In the genomic region with DNA sequence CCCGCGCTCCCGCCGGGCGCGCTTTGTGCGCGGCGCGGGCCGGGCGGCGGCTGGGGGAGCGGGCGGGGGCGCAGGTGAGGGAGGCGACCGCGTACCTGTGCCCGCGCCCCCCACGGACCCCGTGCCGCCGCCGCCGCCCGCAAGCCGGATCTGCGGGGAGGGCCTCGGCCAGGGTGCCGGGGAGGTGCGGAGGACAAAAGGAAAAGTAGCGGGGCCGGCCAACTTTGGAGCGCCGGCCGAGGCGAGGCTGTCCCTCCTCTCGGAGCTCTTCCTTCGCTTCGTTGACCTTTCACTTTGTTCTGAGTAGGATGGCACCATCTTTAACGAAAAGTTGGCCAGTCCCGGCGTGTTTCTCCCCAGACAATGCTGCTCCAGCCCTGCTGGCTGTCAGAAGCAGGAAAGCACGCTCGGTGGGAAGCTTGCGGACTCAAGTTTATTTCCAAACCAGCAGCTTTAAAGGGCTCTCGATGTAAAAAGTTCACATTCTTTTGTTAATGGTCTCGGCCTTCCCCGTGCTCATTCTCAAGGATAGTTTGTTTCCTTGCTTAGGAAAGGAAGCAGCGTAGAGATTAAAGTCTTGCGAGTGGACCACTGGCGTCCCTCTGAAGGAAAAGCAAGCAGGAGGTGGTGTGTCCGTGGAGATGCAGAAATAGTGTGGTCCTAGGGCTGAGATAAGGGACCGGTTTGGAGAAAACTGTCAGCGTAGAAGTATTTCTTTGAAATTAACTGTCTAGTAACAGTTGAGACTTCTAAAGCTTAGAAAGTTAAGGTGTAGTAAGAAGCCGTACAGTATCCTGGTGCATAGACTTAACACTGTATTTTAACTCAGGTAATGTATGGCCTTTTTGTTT, we compare ENCODE assay signal across 8 cellular contexts. TPM values are rescaled to one million over a fixed set of nuclear protein-coding genes. Genes with fewer than 3 reads are reported as not detected.
DNase-seq lines count a peak whose midpoint lies in the region; ATAC-seq, FAIRE-seq and TF ChIP-seq lines count a peak whose summit lies in the region.

No MANE protein-coding gene starts in this region.

- no peaks in the 10 kb centered on the region for H3K27me3 ChIP-seq in CD4-positive, alpha-beta T cell (ENCODE audit: control insufficient read depth, insufficient read depth, low read length)
- H3K27me3 ChIP-seq in H1 (replicated peaks in 1 of 4; ENCODE audit: control insufficient read depth in 3 of 4, extremely low read depth in 1 of 4, insufficient read depth in 3 of 4, low read length in 3 of 4) = no peaks in the 10 kb centered on the region
- no peaks in the 10 kb centered on the region for H3K27me3 ChIP-seq in vagina

- WGBS in H1 (ENCODE audit: extremely low coverage in 1 of 2, insufficient coverage in 1 of 2, insufficient read length in 1 of 2, insufficient replicate concordance in 2 of 2, low coverage in 1 of 2, low lambda C conversion rate in 2 of 2, missing lambda C conversion rate in 1 of 2), 2 experiments = 7% methylated on average over 27 of the region's 58 CpGs; no CpG with 5 or more reads in 1 of the 2 experiments

- H3K4me1 Mint-ChIP-seq in CD4-positive, alpha-beta T cell (ENCODE audit: low read depth) = peaks cover 46% of the 10 kb centered on the region

- peak overlapping the region; percentile 82 for H3K56ac ChIP-seq in H1 (replicated peaks; ENCODE audit: insufficient read length, low read depth, low read length)

- H3K4ac ChIP-seq in H1 (replicated peaks; ENCODE audit: insufficient read length, low read depth, low read length) = peak overlapping the region; percentile 24

- FAIRE-seq in H1 (lab: Jason Lieb, UNC) = no peak

- no peak overlapping the region for H2BK120ac ChIP-seq in H1 (replicated peaks; ENCODE audit: low read depth, low read length)

- H4K8ac ChIP-seq in H1 (ENCODE audit: extremely low read depth, insufficient read depth, low read length) = peak overlapping the region; percentile 86; the same call in 1 of the 2 replicates

- H3K4me3 Mint-ChIP-seq in CD4-positive, alpha-beta T cell = peak overlapping the region; percentile 95

- peaks cover 5 to 17% (median 11%) of the 10 kb centered on the region in 4 experiments; a peak in 6 of 8 replicates for H3K36me3 ChIP-seq in H1 (ENCODE audit: control insufficient read depth in 2 of 4, insufficient read depth in 4 of 4, low read length in 3 of 4)
- peaks cover 5% of the 10 kb centered on the region for H3K36me3 ChIP-seq in mucosa of descending colon (ENCODE audit: low read depth)
- H3K36me3 ChIP-seq in vagina = peaks cover 0 to 15% of the 10 kb centered on the region in 2 donors

- no peak overlapping the region for H3K23ac ChIP-seq in H1 (ENCODE audit: insufficient read length)

- no peak overlapping the region for H2AFZ ChIP-seq in H1 (ENCODE audit: low read length)

- H3K27ac Mint-ChIP-seq in CD4-positive, alpha-beta T cell = peak overlapping the region; percentile 93

- intact Hi-C loops in CD4-positive, alpha-beta T cell (cut with DNase I, micrococcal nuclease) = loop anchor here (2.0 to 10.0 kb wide), 2 partner anchors 15 to 1655 kb away; partner anchors contain the start of genes ARRDC1 (in 1 of the 2) and UBAC1 (in 1 of the 2)
- intact Hi-C loops in mucosa of descending colon (cut with DNase I, micrococcal nuclease) = no loop called here
- intact Hi-C loops in vagina (cut with DNase I) = loop anchor here (1.0 kb wide), 1 partner anchor 29 kb away; the partner anchor contains the start of gene ZMYND19

- TF ChIP-seq EP300 in H1 (IDR thresholded peaks at IDR 0.05; ENCODE audit: borderline replicate concordance in 1 of 2, low read depth in 2 of 2, low read length in 2 of 2) = no peak

- H3K18ac ChIP-seq in H1 (ENCODE audit: extremely low read depth, low read length) = peak overlapping the region; percentile 3; the same call in 1 of the 2 replicates

- peaks cover 4% of the 10 kb centered on the region; the same call in 1 of the 2 replicates for H3K23me2 ChIP-seq in H1 (ENCODE audit: low read depth, low read length)

- TF ChIP-seq CTCF in CD4-positive, alpha-beta T cell (IDR thresholded peaks at IDR 0.05) = no peak
- TF ChIP-seq CTCF in VCaP (conservative IDR thresholded peaks at IDR 0.05) (no peak), H1 (IDR thresholded peaks at IDR 0.05; ENCODE audit: control extremely low read depth in 1 of 3, insufficient read depth in 1 of 3, low read depth in 1 of 3, low read length in 3 of 3) (no peak), mucosa of descending colon (IDR thresholded peaks at IDR 0.05) (no peak), vagina (IDR thresholded peaks at IDR 0.05) (no peak)

- no peak overlapping the region for H2BK5ac ChIP-seq in H1 (ENCODE audit: low read depth, low read length)

- peak overlapping the region; percentile 89 to 97 for H3K4me2 ChIP-seq in H1 (ENCODE audit: insufficient read depth in 1 of 2, low read depth in 2 of 2, low read length in 2 of 2)

- peak overlapping the region; percentile 83 to 99 (median 92) for H3K4me3 ChIP-seq in H1 (ENCODE audit: extremely low read depth in 1 of 4, insufficient read depth in 2 of 4, low read depth in 3 of 4, low read length in 4 of 4)
- peak overlapping the region; percentile 50 for H3K4me3 ChIP-seq in mucosa of descending colon
- peak overlapping the region; percentile 77 to 92 for H3K4me3 ChIP-seq in vagina

- H3K9me3 Mint-ChIP-seq in CD4-positive, alpha-beta T cell = no peaks in the 10 kb centered on the region

- peak in 3 of 10 experiments; percentile 18 to 21 (median 20) for DNase-seq in CD4-positive, alpha-beta T cell
- no peak for DNase-seq in H1 (ENCODE audit: low read depth in 1 of 2, low spot score in 2 of 2)
- peak; percentile 47 to 72 (median 69) for DNase-seq in mucosa of descending colon
- no peak for DNase-seq in vagina (ENCODE audit: extremely low spot score in 2 of 2)

- H2BK12ac ChIP-seq in H1 (ENCODE audit: low read depth, low read length) = 0 out of 2 replicates have a peak overlapping the region, but pooled peaks have one; percentile 71

- H3K36me3 Mint-ChIP-seq in CD4-positive, alpha-beta T cell (ENCODE audit: low read depth) = peaks cover 25% of the 10 kb centered on the region

- peak overlapping the region; percentile 49 for H3K27ac ChIP-seq in CD4-positive, alpha-beta T cell (ENCODE audit: low read depth, low read length)
- H3K27ac ChIP-seq in VCaP (peak overlapping the region; percentile 98), H1 (ENCODE audit: low read depth, low read length) (peak overlapping the region; percentile 73; the same call in 1 of the 2 replicates), vagina (peak overlapping the region; percentile 76)

- H2BK15ac ChIP-seq in H1 (ENCODE audit: low read length) = no peak overlapping the region

- H3K4me1 ChIP-seq in H1 (replicated peaks in 1 of 4; ENCODE audit: control insufficient read depth in 3 of 4, insufficient read depth in 4 of 4, low read length in 3 of 4) (peaks cover 0 to 9% (median 5%) of the 10 kb centered on the region in 4 experiments; a peak in 5 of 7 replicates), mucosa of descending colon (ENCODE audit: low read depth) (peaks cover 22% of the 10 kb centered on the region), vagina (peaks cover 61% of the 10 kb centered on the region)

- TF ChIP-seq RAD21 in H1 (IDR thresholded peaks at IDR 0.05 in 1 of 2, conservative IDR thresholded peaks at IDR 0.05 in 1 of 2; ENCODE audit: low read depth in 2 of 2, low read length in 2 of 2) = no peak; a peak in 1 of 4 replicates

- H3K79me1 ChIP-seq in H1 (ENCODE audit: low read depth, low read length) = peaks cover 13% of the 10 kb centered on the region

- H3K79me2 ChIP-seq in H1 (ENCODE audit: control insufficient read depth in 1 of 2, insufficient read depth in 2 of 2, low read length in 2 of 2) = peaks cover 42 to 68% of the 10 kb centered on the region in 2 experiments

- TF ChIP-seq POLR2A in H1 (IDR thresholded peaks at IDR 0.05; ENCODE audit: control extremely low read depth in 1 of 2, low read depth in 2 of 2, low read length in 2 of 2) (0 out of 3 replicates have a peak, but pooled peaks of 1 of the 2 experiments have one; percentile 34), vagina (IDR thresholded peaks at IDR 0.05) (no peak)

- CTCF ChIA-PET in CD4-positive, alpha-beta T cell (lab: Charles Lee) = interaction anchor here (0.6 to 1.8 kb wide), 4 partner anchors 9 to 40 kb away, joined by 3 to 5 read pairs (median 4); partner anchors contain the start of gene DPH7
- CTCF ChIA-PET in H1 (lab: Charles Lee; ENCODE audit: partially characterized antibody) = interaction anchor here (0.6 to 2.8 kb wide), 8 partner anchors 11 to 76 kb away, joined by 4 to 15 read pairs (median 4); no protein-coding TSS in a partner anchor

- H3K9me3 ChIP-seq in CD4-positive, alpha-beta T cell (ENCODE audit: control insufficient read depth, low read length) = no peaks in the 10 kb centered on the region
- H3K9me3 ChIP-seq in H1 (ENCODE audit: insufficient read depth in 2 of 2, low read depth in 1 of 2, low read length in 1 of 2) (no peaks in the 10 kb centered on the region), mucosa of descending colon (no peaks in the 10 kb centered on the region), vagina (no peaks in the 10 kb centered on the region)

- no peak overlapping the region for H3K14ac ChIP-seq in H1 (ENCODE audit: insufficient read length)

- H4K20me1 ChIP-seq in H1 (replicated peaks in 1 of 2; ENCODE audit: control insufficient read depth in 1 of 2, insufficient read depth in 2 of 2, low read length in 2 of 2) = peaks cover 4 to 25% of the 10 kb centered on the region in 2 experiments

- H2AK5ac ChIP-seq in H1 (ENCODE audit: low read depth, low read length) = 0 out of 2 replicates have a peak overlapping the region, but pooled peaks have one; percentile 32

- H4K5ac ChIP-seq in H1 (ENCODE audit: insufficient read length, low read depth, low read length) = peak overlapping the region; percentile 62

- peak overlapping the region; percentile 75 for H4K91ac ChIP-seq in H1 (replicated peaks; ENCODE audit: insufficient read length, low read length)

- no peak overlapping the region for H2BK20ac ChIP-seq in H1 (ENCODE audit: low read length)

- no peaks in the 10 kb centered on the region for H3K27me3 Mint-ChIP-seq in CD4-positive, alpha-beta T cell

- H3K9ac ChIP-seq in H1 (replicated peaks in 1 of 4; ENCODE audit: extremely low read depth in 1 of 4, low read depth in 3 of 4, low read length in 3 of 4) = peak overlapping the region; percentile 81 to 92 (median 88)

- peak; percentile 15 for ATAC-seq in CD4-positive, alpha-beta T cell (ENCODE audit: poor library complexity)
- ATAC-seq in GM19023 (IDR thresholded peaks at IDR 0.05; ENCODE audit: unreplicated experiment) = peak; percentile 22
- peak; percentile 39 for ATAC-seq in HG03354 (IDR thresholded peaks at IDR 0.05; ENCODE audit: poor library complexity, severe bottlenecking, unreplicated experiment)
- peak; percentile 22 for ATAC-seq in mucosa of descending colon
- no peak for ATAC-seq in HG02588 (IDR thresholded peaks at IDR 0.05; ENCODE audit: unreplicated experiment)

- POLR2A ChIA-PET in CD4-positive, alpha-beta T cell (lab: Charles Lee) = interaction anchor here (0.9 to 2.5 kb wide), 8 partner anchors 9 to 68 kb away, joined by 3 to 21 read pairs (median 4); partner anchors contain the start of genes ARRDC1 and MRPL41
- POLR2A ChIA-PET in H1 (lab: Charles Lee; ENCODE audit: partially characterized antibody) = interaction anchor here (0.6 to 3.5 kb wide), 23 partner anchors 8 to 170 kb away, joined by 3 to 25 read pairs (median 5); partner anchors contain the start of genes ARRDC1, DPH7, PNPLA7 and ZMYND19

RNA-seq across cellular contexts. Expression of gene EHMT1, which starts 0.7 kb away (rescaled TPM):
- 10 to 100 TPM; 80.6 to 87.8 TPM for total RNA-seq in CD4-positive, alpha-beta T cell
- total RNA-seq in H1 (2021; fragmentation: NEBNext Ultra II Directional; extraction: Animal tissue kit (Norgen Biotek cat#: 25700)) = 163 and 171 TPM in 2 replicates
- polyA plus RNA-seq in H1 (2011; rRNA removed) = 95.7 and 143 TPM in 2 replicates
- 96.0 TPM for polyA plus RNA-seq in H1 (2011; cell fraction: cytosol; rRNA removed)
- 204 TPM for polyA plus RNA-seq in H1 (2011; cell fraction: nucleus; rRNA removed)
- 66.4 to 99.9 TPM (median 90.6 TPM) in 4 replicates for polyA plus RNA-seq in H1 (2012, experiment 1 of 2)
- 56.9 TPM for polyA plus RNA-seq in H1 (2012, experiment 2 of 2)
- 68.1 TPM for polyA plus RNA-seq in H1 (2013, experiment 1 of 2)
- polyA plus RNA-seq in H1 (2013, experiment 2 of 2) = 62.4 TPM
- 101 and 107 TPM in 2 replicates for polyA minus RNA-seq in H1 (2011; rRNA and poly(A)+ RNA removed)
- polyA minus RNA-seq in H1 (2011; cell fraction: cytosol; rRNA and poly(A)+ RNA removed) = 93.4 TPM
- polyA minus RNA-seq in H1 (2011; cell fraction: nucleus; rRNA and poly(A)+ RNA removed) = 95.4 TPM
- total RNA-seq in mucosa of descending colon = 10 to 100 TPM; 78.4 to 90.8 (median 83.3) TPM
- total RNA-seq in vagina = 65.8 TPM

RNA-seq across cellular contexts. Expression of gene ARRDC1, which starts 14.0 kb away (rescaled TPM):
- 10 to 100 TPM; 45.5 to 50.7 TPM for total RNA-seq in CD4-positive, alpha-beta T cell
- 22.0 and 22.2 TPM in 2 replicates for total RNA-seq in H1 (2021; fragmentation: NEBNext Ultra II Directional; extraction: Animal tissue kit (Norgen Biotek cat#: 25700))
- 58.4 and 94.0 TPM in 2 replicates for polyA plus RNA-seq in H1 (2011; rRNA removed)
- polyA plus RNA-seq in H1 (2011; cell fraction: cytosol; rRNA removed) = 60.3 TPM
- polyA plus RNA-seq in H1 (2011; cell fraction: nucleus; rRNA removed) = 273 TPM
- polyA plus RNA-seq in H1 (2012, experiment 1 of 2) = 16.4 to 31.5 TPM (median 28.7 TPM) in 4 replicates
- polyA plus RNA-seq in H1 (2012, experiment 2 of 2) = 25.8 TPM
- 31.8 TPM for polyA plus RNA-seq in H1 (2013, experiment 1 of 2)
- 28.5 TPM for polyA plus RNA-seq in H1 (2013, experiment 2 of 2)
- polyA minus RNA-seq in H1 (2011; rRNA and poly(A)+ RNA removed) = 21.5 and 31.7 TPM in 2 replicates
- 22.1 TPM for polyA minus RNA-seq in H1 (2011; cell fraction: cytosol; rRNA and poly(A)+ RNA removed)
- polyA minus RNA-seq in H1 (2011; cell fraction: nucleus; rRNA and poly(A)+ RNA removed) = 53.6 TPM
- 100 to 1,000 TPM in 1 of 3 donors, 10 to 100 TPM in 2; 58.1 to 111 (median 100.0) TPM for total RNA-seq in mucosa of descending colon
- 114 TPM for total RNA-seq in vagina

RNA-seq across cellular contexts. Expression of gene ZMYND19, which starts 29.2 kb away (rescaled TPM):
- 10 to 100 TPM in 1 of 2 experiments, 1 to 10 TPM in 1; 8.6 to 11.3 TPM for total RNA-seq in CD4-positive, alpha-beta T cell
- 58.5 and 58.7 TPM in 2 replicates for total RNA-seq in H1 (2021; fragmentation: NEBNext Ultra II Directional; extraction: Animal tissue kit (Norgen Biotek cat#: 25700))
- 42.4 and 54.0 TPM in 2 replicates for polyA plus RNA-seq in H1 (2011; rRNA removed)
- 52.3 TPM for polyA plus RNA-seq in H1 (2011; cell fraction: cytosol; rRNA removed)
- polyA plus RNA-seq in H1 (2011; cell fraction: nucleus; rRNA removed) = 115 TPM
- polyA plus RNA-seq in H1 (2012, experiment 1 of 2) = 39.3 to 52.7 TPM (median 47.8 TPM) in 4 replicates
- polyA plus RNA-seq in H1 (2012, experiment 2 of 2) = 48.7 TPM
- polyA plus RNA-seq in H1 (2013, experiment 1 of 2) = 33.0 TPM
- 34.1 TPM for polyA plus RNA-seq in H1 (2013, experiment 2 of 2)
- polyA minus RNA-seq in H1 (2011; rRNA and poly(A)+ RNA removed) = 21.5 and 21.8 TPM in 2 replicates
- 23.3 TPM for polyA minus RNA-seq in H1 (2011; cell fraction: cytosol; rRNA and poly(A)+ RNA removed)
- 31.8 TPM for polyA minus RNA-seq in H1 (2011; cell fraction: nucleus; rRNA and poly(A)+ RNA removed)
- total RNA-seq in mucosa of descending colon (10 to 100 TPM; 14.2 to 18.5 (median 18.4) TPM), vagina (10.3 TPM)

RNA-seq across cellular contexts. Expression of gene DPH7, which starts 40.7 kb away (rescaled TPM):
- total RNA-seq in CD4-positive, alpha-beta T cell = 10 to 100 TPM; 36.4 to 36.8 TPM
- total RNA-seq in H1 (2021; fragmentation: NEBNext Ultra II Directional; extraction: Animal tissue kit (Norgen Biotek cat#: 25700)) = 44.6 and 45.7 TPM in 2 replicates
- polyA plus RNA-seq in H1 (2011; rRNA removed) = 45.5 and 50.5 TPM in 2 replicates
- polyA plus RNA-seq in H1 (2011; cell fraction: cytosol; rRNA removed) = 57.0 TPM
- 130 TPM for polyA plus RNA-seq in H1 (2011; cell fraction: nucleus; rRNA removed)
- polyA plus RNA-seq in H1 (2012, experiment 1 of 2) = 36.7 to 45.7 TPM (median 45.2 TPM) in 4 replicates
- polyA plus RNA-seq in H1 (2012, experiment 2 of 2) = 42.0 TPM
- 37.2 TPM for polyA plus RNA-seq in H1 (2013, experiment 1 of 2)
- polyA plus RNA-seq in H1 (2013, experiment 2 of 2) = 32.9 TPM
- 33.4 and 36.2 TPM in 2 replicates for polyA minus RNA-seq in H1 (2011; rRNA and poly(A)+ RNA removed)
- 20.0 TPM for polyA minus RNA-seq in H1 (2011; cell fraction: cytosol; rRNA and poly(A)+ RNA removed)
- polyA minus RNA-seq in H1 (2011; cell fraction: nucleus; rRNA and poly(A)+ RNA removed) = 42.4 TPM
- total RNA-seq in mucosa of descending colon = 10 to 100 TPM; 24.5 to 33.5 (median 29.3) TPM
- total RNA-seq in vagina = 32.9 TPM

Comparison
In these comparisons a context has a peak if more than half of its experiments do, and no peak if none do; other contexts are left out.
1. DNase-seq: peak in mucosa of descending colon (3 of 3); none in H1 (0 of 2) and vagina (0 of 2).
2. intact Hi-C loops: an anchor here in CD4-positive, alpha-beta T cell (2.0 to 10.0 kb wide) and vagina (1.0 kb wide); none called in mucosa of descending colon.
3. Peak in every context shown above with its lines, with median percentiles within 50 percentile points of each other: H3K27ac ChIP-seq and H3K4me3 ChIP-seq.